ENCODE assay signal across 8 cellular contexts in the genomic region with DNA sequence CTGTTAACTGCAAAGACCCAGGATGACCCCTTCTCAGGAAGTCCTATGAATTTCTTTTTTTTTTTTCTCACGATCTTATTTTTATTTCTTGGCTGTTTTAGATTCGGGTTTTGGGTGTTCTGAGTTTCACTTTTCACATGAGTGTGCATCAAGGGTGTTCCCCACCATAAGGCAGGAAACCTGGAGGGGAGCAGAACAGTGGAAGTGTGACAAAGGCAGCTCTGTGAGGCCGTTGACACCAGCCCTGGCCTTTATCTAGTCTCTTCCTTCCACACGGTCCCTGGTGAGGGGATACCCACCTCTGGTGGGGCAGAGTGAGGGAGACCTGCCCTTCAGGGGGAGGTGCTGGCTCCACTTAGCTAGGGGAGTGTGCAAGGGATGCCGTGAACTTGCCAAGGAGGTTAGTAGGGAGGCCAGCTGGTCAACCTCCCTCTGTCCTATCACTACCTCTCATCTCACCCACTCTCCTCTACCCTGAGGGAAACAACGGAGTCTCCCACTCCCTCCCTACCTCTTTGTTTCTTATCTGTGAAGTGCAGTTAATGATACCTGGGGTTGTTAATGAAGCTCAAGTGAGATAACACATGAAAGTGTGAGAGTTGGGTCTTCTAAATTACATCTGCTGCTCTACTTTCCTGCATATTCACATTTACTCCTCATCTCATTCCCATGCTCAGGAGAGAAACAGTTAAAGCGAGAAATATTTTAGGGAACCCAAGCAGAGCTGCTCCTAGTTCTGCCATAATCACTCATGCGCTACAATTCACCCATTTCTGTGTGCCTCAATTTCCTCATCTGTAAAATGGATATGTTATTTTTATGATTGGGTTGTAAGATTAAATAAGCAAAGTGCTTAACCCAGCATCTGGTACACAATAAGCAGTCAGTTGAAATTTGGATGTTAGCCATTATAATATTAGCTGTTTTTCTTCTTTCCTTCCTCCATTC. TPM values are rescaled to one million over a fixed set of nuclear protein-coding genes. Genes with fewer than 3 reads are reported as not detected.
DNase-seq lines count a peak whose midpoint lies in the region; ATAC-seq, FAIRE-seq and TF ChIP-seq lines count a peak whose summit lies in the region.

No MANE protein-coding gene starts in this region.

- FAIRE-seq in H54 (lab: Jason Lieb, UNC): no peak

- no peak overlapping the region for H3K27ac ChIP-seq in endodermal cell (ENCODE audit: low read depth, low read length)

- H3K4me1 ChIP-seq in endodermal cell (ENCODE audit: control insufficient read depth, insufficient read depth, low read length): peaks cover 5% of the 10 kb centered on the region

- H3K4me1 Mint-ChIP-seq in endodermal cell (peaks cover 40% of the 10 kb centered on the region), endothelial cell (ENCODE audit: unreplicated experiment) (peaks cover 44% of the 10 kb centered on the region)

- ATAC-seq in GM19467 (IDR thresholded peaks at IDR 0.05; ENCODE audit: unreplicated experiment): peak; percentile 40
- ATAC-seq in HG03521 (IDR thresholded peaks at IDR 0.05; ENCODE audit: unreplicated experiment): no peak

- peaks cover 15% of the 10 kb centered on the region for H3K27me3 ChIP-seq in endodermal cell (ENCODE audit: control insufficient read depth, insufficient read depth, low read length, poor library complexity, severe bottlenecking)

- H3K4me3 Mint-ChIP-seq in endodermal cell (no peak overlapping the region), endothelial cell (ENCODE audit: unreplicated experiment) (no peak overlapping the region)

- H3K27me3 Mint-ChIP-seq in endodermal cell (ENCODE audit: insufficient read depth) (peaks cover 13% of the 10 kb centered on the region), endothelial cell (ENCODE audit: unreplicated experiment) (peaks cover 6% of the 10 kb centered on the region)

- H3K36me3 Mint-ChIP-seq in endodermal cell (ENCODE audit: low read depth): peaks cover 16% of the 10 kb centered on the region
- H3K36me3 Mint-ChIP-seq in endothelial cell (ENCODE audit: low read depth, unreplicated experiment): peaks cover 3% of the 10 kb centered on the region

- TF ChIP-seq POLR2A in H54 (IDR thresholded peaks at IDR 0.05; ENCODE audit: low read depth, low read length): no peak

- peaks cover 6% of the 10 kb centered on the region for H3K36me3 ChIP-seq in endodermal cell (ENCODE audit: control insufficient read depth, insufficient read depth, low read length)

- no peak overlapping the region for H3K4me3 ChIP-seq in endodermal cell (ENCODE audit: low read length)

- no peaks in the 10 kb centered on the region for H3K9me3 ChIP-seq in endodermal cell (ENCODE audit: control insufficient read depth, low read length)

- no peaks in the 10 kb centered on the region for H3K9me3 Mint-ChIP-seq in endodermal cell
- no peaks in the 10 kb centered on the region for H3K9me3 Mint-ChIP-seq in endothelial cell (ENCODE audit: unreplicated experiment)

- no peak overlapping the region for H3K27ac Mint-ChIP-seq in endodermal cell
- H3K27ac Mint-ChIP-seq in endothelial cell (ENCODE audit: unreplicated experiment): no peak overlapping the region

- TF ChIP-seq CTCF in endodermal cell (conservative IDR thresholded peaks at IDR 0.05) (no peak), endothelial cell (IDR thresholded peaks at IDR 0.05; ENCODE audit: unreplicated experiment) (no peak)

- WGBS in endodermal cell (ENCODE audit: insufficient coverage in 1 of 2, insufficient read length in 1 of 2), 2 experiments: 53% methylated on average over 8 of the region's 8 CpGs; no CpG with 5 or more reads in 1 of the 2 experiments

- H3K9ac ChIP-seq in endodermal cell (ENCODE audit: extremely low read depth, low read length, poor library complexity, severe bottlenecking): no peak overlapping the region

- peak; percentile 11 for DNase-seq in GF-D8 (lab: John Stamatoyannopoulos, UW)
- peak; percentile 21 for DNase-seq in NCI-H146 treated with DMSO at 0.1 percent for 48 hours (lab: John Stamatoyannopoulos, UW; ENCODE audit: unreplicated experiment)
- DNase-seq in endodermal cell: peak; percentile 79
- DNase-seq in endothelial cell (ENCODE audit: low spot score): no peak
- no peak for DNase-seq in H54 (ENCODE audit: insufficient read length, low spot score)
- no peak for DNase-seq in NOMO-1 (lab: John Stamatoyannopoulos, UW; ENCODE audit: unreplicated experiment in 2 of 2)

RNA-seq across cellular contexts. Expression of gene GALNT6, which starts 4.4 kb away (rescaled TPM):
- total RNA-seq in endodermal cell (10 to 100 TPM; 13.9 to 19.1 TPM), endothelial cell (ENCODE audit: unreplicated experiment) (12.5 TPM)
- 2.7 TPM for polyA plus RNA-seq in endodermal cell (2013, experiment 1 of 2)
- 2.1 TPM for polyA plus RNA-seq in endodermal cell (2013, experiment 2 of 2)

RNA-seq across cellular contexts. Expression of gene SLC4A8, which starts 29.1 kb away (rescaled TPM):
- total RNA-seq in endodermal cell (10 to 100 TPM; 25.8 to 26.4 TPM), endothelial cell (ENCODE audit: unreplicated experiment) (16.7 TPM)
- polyA plus RNA-seq in endodermal cell (2013, experiment 1 of 2): 22.8 TPM
- polyA plus RNA-seq in endodermal cell (2013, experiment 2 of 2): 19.0 TPM

RNA-seq across cellular contexts. Expression of gene CELA1, which starts 49.1 kb away (rescaled TPM):
- total RNA-seq in endodermal cell (not detected), endothelial cell (ENCODE audit: unreplicated experiment) (not detected)
- not detected for polyA plus RNA-seq in endodermal cell (2013, experiment 1 of 2)
- polyA plus RNA-seq in endodermal cell (2013, experiment 2 of 2): not detected

Comparison
In these comparisons a context has a peak if more than half of its experiments do, and no peak if none do; other contexts are left out.
1. DNase-seq: peak in GF-D8 (single experiment), NCI-H146 treated with DMSO at 0.1 percent for 48 hours (single experiment) and endodermal cell (single experiment); none in endothelial cell (single experiment), H54 (single experiment) and NOMO-1 (0 of 2).